Comparison of ENCODE assay signal across 1 cellular context in genomic region chr20:62972270-62973032, GRCh38.
TF ChIP-seq lines count a peak whose summit lies in the region.

No MANE protein-coding gene starts in this region.

TF ChIP-seq in HEK293, 187 proteins besides CTCF, POLR2A, EP300 and RAD21 (continued from another document and continues in another):
- TF ChIP-seq TCF7L2 (IDR thresholded peaks at IDR 0.05; ENCODE audit: borderline replicate concordance, low read depth, low read length) = no peak
- no peak for TF ChIP-seq ZNF138 (tag by site-specific recombination; IDR thresholded peaks at IDR 0.05; ENCODE audit: borderline replicate concordance)
- no peak for TF ChIP-seq ZNF473 (tag by site-specific recombination; IDR thresholded peaks at IDR 0.05)
- 0 out of 2 replicates have a peak, but pooled peaks have one; percentile 42 for TF ChIP-seq KLF17 (tag by site-specific recombination; IDR thresholded peaks at IDR 0.05)
- TF ChIP-seq ZNF707 (tag by site-specific recombination; IDR thresholded peaks at IDR 0.05) = no peak
- TF ChIP-seq REPIN1 (tag by site-specific recombination; IDR thresholded peaks at IDR 0.05; ENCODE audit: low read depth) = no peak
- TF ChIP-seq GLIS1 (tag by site-specific recombination; IDR thresholded peaks at IDR 0.05) = peak; percentile 94
- TF ChIP-seq ZNF776 (tag by site-specific recombination; IDR thresholded peaks at IDR 0.05; ENCODE audit: borderline replicate concordance) = no peak
- no peak for TF ChIP-seq ZNF354C (tag by site-specific recombination; IDR thresholded peaks at IDR 0.05; ENCODE audit: borderline replicate concordance, low read depth)
- no peak for TF ChIP-seq ZNF585B (tag by site-specific recombination; IDR thresholded peaks at IDR 0.05)
- no peak for TF ChIP-seq ZSCAN18 (tag by site-specific recombination; IDR thresholded peaks at IDR 0.05)
- no peak for TF ChIP-seq ZNF324 (tag by site-specific recombination; IDR thresholded peaks at IDR 0.05)
- no peak for TF ChIP-seq ZNF140 (tag by site-specific recombination; IDR thresholded peaks at IDR 0.05)
- no peak for TF ChIP-seq AEBP2 (tag by site-specific recombination; IDR thresholded peaks at IDR 0.05; ENCODE audit: borderline replicate concordance)
- no peak for TF ChIP-seq ZNF18 (tag by site-specific recombination; IDR thresholded peaks at IDR 0.05)
- no peak for TF ChIP-seq ZNF184 (tag by site-specific recombination; IDR thresholded peaks at IDR 0.05)
- no peak for TF ChIP-seq ZNF645 (tag by site-specific recombination; IDR thresholded peaks at IDR 0.05)
- no peak for TF ChIP-seq ZNF366 (tag by site-specific recombination; conservative IDR thresholded peaks at IDR 0.05)
- TF ChIP-seq PRDM1 (tag by site-specific recombination; IDR thresholded peaks at IDR 0.05) = no peak
- no peak for TF ChIP-seq ZNF157 (tag by site-specific recombination; IDR thresholded peaks at IDR 0.05)
- TF ChIP-seq ZNF398 (tag by site-specific recombination; IDR thresholded peaks at IDR 0.05) = peak; percentile 71
- peak; percentile 53; the same call in 1 of the 2 replicates for TF ChIP-seq HIC1 (tag by site-specific recombination; IDR thresholded peaks at IDR 0.05)
- no peak for TF ChIP-seq TRIM28 (IDR thresholded peaks at IDR 0.05; ENCODE audit: borderline replicate concordance, low read length)
- TF ChIP-seq ZNF155 (tag by site-specific recombination; IDR thresholded peaks at IDR 0.05) = no peak
- no peak for TF ChIP-seq ZSCAN30 (tag by site-specific recombination; IDR thresholded peaks at IDR 0.05)
- TF ChIP-seq ZNF121 (tag by site-specific recombination; IDR thresholded peaks at IDR 0.05) = no peak
- TF ChIP-seq ZNF580 (tag by site-specific recombination; IDR thresholded peaks at IDR 0.05) = no peak
- TF ChIP-seq ZNF76 (tag by site-specific recombination; IDR thresholded peaks at IDR 0.05; ENCODE audit: borderline replicate concordance, low read depth) = no peak; the same call in 1 of the 2 replicates
- no peak for TF ChIP-seq ZNF148 (tag by site-specific recombination; IDR thresholded peaks at IDR 0.05; ENCODE audit: borderline replicate concordance)
- no peak for TF ChIP-seq ZNF704 (tag by site-specific recombination; IDR thresholded peaks at IDR 0.05)
- TF ChIP-seq ZNF596 (tag by site-specific recombination; IDR thresholded peaks at IDR 0.05) = no peak
- 0 out of 2 replicates have a peak, but pooled peaks have one; percentile 17 for TF ChIP-seq ZFP69B (tag by site-specific recombination; IDR thresholded peaks at IDR 0.05)
- TF ChIP-seq ZNF146 (tag by site-specific recombination; IDR thresholded peaks at IDR 0.05) = no peak
- TF ChIP-seq ZNF10 (tag by site-specific recombination; IDR thresholded peaks at IDR 0.05) = no peak
- TF ChIP-seq ZBTB10 (tag by site-specific recombination; IDR thresholded peaks at IDR 0.05) = no peak
- TF ChIP-seq ZNF26 (tag by site-specific recombination; IDR thresholded peaks at IDR 0.05) = no peak
- no peak for TF ChIP-seq ZNF510 (tag by site-specific recombination; IDR thresholded peaks at IDR 0.05; ENCODE audit: insufficient replicate concordance)
- TF ChIP-seq KLF8 (tag by site-specific recombination; IDR thresholded peaks at IDR 0.05) = peak; percentile 51; the same call in 1 of the 2 replicates
- no peak for TF ChIP-seq ZNF629 (tag by site-specific recombination; IDR thresholded peaks at IDR 0.05)
- TF ChIP-seq ZNF416 (tag by site-specific recombination; IDR thresholded peaks at IDR 0.05) = no peak
- no peak for TF ChIP-seq ZNF274 (IDR thresholded peaks at IDR 0.05; ENCODE audit: low read length)
- no peak for TF ChIP-seq ZNF274 (tag by site-specific recombination; IDR thresholded peaks at IDR 0.05; ENCODE audit: borderline replicate concordance)
- no peak; the same call in 1 of the 2 replicates for TF ChIP-seq ZNF610 (tag by site-specific recombination; IDR thresholded peaks at IDR 0.05; ENCODE audit: borderline replicate concordance)
